10 cellular contexts compared by ENCODE assay signal in genomic region chr3:185744997-185745843, GRCh38.
A peak's percentile ranks its signal among the peaks of the same experiment; 100 is the strongest.
DNase-seq lines count a peak whose midpoint lies in the region; ATAC-seq and TF ChIP-seq lines count a peak whose summit lies in the region.
"Had no signal": no experiment of that assay in that cellular context is flagged by ENCODE, and none has a peak within 500 bp of the region (broad histone marks: within the 10 kb centered on the region; RNA-seq: fewer than 3 reads in every experiment).

No MANE protein-coding gene starts in this region.

- DNase-seq in GM13977 (ENCODE audit: low spot score) (peak; percentile 32), astrocyte of the hippocampus (ENCODE audit: low read depth, low spot score) (peak; percentile 79), non-pigmented ciliary epithelial cell (ENCODE audit: low read depth) (peak; percentile 89), NCI-H1694 treated with DMSO at 0.1 percent for 48 hours (lab: John Stamatoyannopoulos, UW) (no peak), T-helper 1 cell (no peak)
- DNase-seq: hippocampal formation, upper lobe of left lung had no signal

- TF ChIP-seq CTCF in GM13977 (IDR thresholded peaks at IDR 0.05; ENCODE audit: extremely low read depth, insufficient read depth, missing control alignments): no peak

- ATAC-seq in HG03354 (IDR thresholded peaks at IDR 0.05; ENCODE audit: poor library complexity, severe bottlenecking, unreplicated experiment): peak; percentile 72
- no peak for ATAC-seq in GM21717 (IDR thresholded peaks at IDR 0.05; ENCODE audit: unreplicated experiment)
- ATAC-seq in activated CD4-positive, CD25-positive, alpha-beta regulatory T cell treated with anti-CD3 and anti-CD28 coated beads, Interleukin-2, amount 50 U/mL, for 24 hours: no peak

- in situ Hi-C loops in GM13977 (cut with MboI; ENCODE audit: low pct_unique_long_range_greater_than_20kb, low sequenced_read_pairs, unreplicated experiment): no loop called here

Comparison
In these comparisons a context has a peak if more than half of its experiments do, and no peak if none do; other contexts are left out.
1. DNase-seq: peak in GM13977 (single experiment), astrocyte of the hippocampus (single experiment) and non-pigmented ciliary epithelial cell (single experiment); none in NCI-H1694 treated with DMSO at 0.1 percent for 48 hours (single experiment) and T-helper 1 cell (0 of 5).